ENCODE assay signal across 8 cellular contexts in the genomic region with DNA sequence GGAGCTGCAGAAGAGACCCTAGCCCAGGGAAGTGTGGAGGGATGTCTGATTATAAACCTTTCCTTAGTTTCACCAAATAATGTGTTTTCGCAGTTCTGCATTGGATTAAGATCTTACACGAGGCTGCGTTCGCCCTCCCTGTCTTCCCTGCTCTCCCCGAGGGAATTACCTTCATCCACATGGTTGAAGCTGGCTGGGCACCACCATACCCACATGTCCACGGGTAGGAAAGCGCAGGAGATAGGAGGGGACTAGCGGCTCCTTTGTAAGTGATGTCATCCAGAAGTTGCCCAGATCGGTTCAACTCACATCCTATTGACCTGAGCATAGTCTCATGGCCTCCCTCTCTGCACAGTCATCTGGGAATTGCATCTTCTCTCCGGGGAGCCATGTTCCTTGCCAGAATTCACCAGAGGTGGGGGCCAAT. TPM values are rescaled to one million over a fixed set of nuclear protein-coding genes. Genes with fewer than 3 reads are reported as not detected.
A peak's percentile ranks its signal among the peaks of the same experiment; 100 is the strongest.
DNase-seq lines count a peak whose midpoint lies in the region; ATAC-seq and TF ChIP-seq lines count a peak whose summit lies in the region.

No MANE protein-coding gene starts in this region.

- peak overlapping the region; percentile 83 for H3K4me3 ChIP-seq in choroid plexus epithelial cell (ENCODE audit: low read depth, low read length)
- H3K4me3 ChIP-seq in lower lobe of right lung: peak overlapping the region; percentile 89
- peak overlapping the region; percentile 64 to 73 for H3K4me3 ChIP-seq in tibial artery

- peak; percentile 59 for DNase-seq in COLO829 (ENCODE audit: low spot score)
- DNase-seq in HFFc6: peak; percentile 58
- DNase-seq in RPMI7951 (ENCODE audit: low read depth): peak; percentile 70
- DNase-seq in choroid plexus epithelial cell (ENCODE audit: low read depth): peak; percentile 67
- no peak for DNase-seq in lower lobe of right lung
- no peak for DNase-seq in tibial artery

- peak overlapping the region; percentile 92 for H3K4me3 Mint-ChIP-seq in HFFc6

- intact Hi-C loops in lower lobe of right lung (cut with DNase I) (no loop called here), tibial artery (cut with DNase I; ENCODE audit: low total_unique reads) (loop anchor here (2.0 to 5.0 kb wide), 3 partner anchors 60 to 164 kb away; a partner anchor contains a TSS)

- H3K27me3 ChIP-seq in lower lobe of right lung (ENCODE audit: low read depth): no peaks in the 10 kb centered on the region
- no peaks in the 10 kb centered on the region for H3K27me3 ChIP-seq in tibial artery

- H3K4me1 Mint-ChIP-seq in HFFc6 (ENCODE audit: low read depth): peaks cover 51% of the 10 kb centered on the region

- H3K27me3 Mint-ChIP-seq in HFFc6 (ENCODE audit: insufficient read depth): no peaks in the 10 kb centered on the region; the same call in 1 of the 2 replicates

- TF ChIP-seq CTCF in HFFc6 (IDR thresholded peaks at IDR 0.05) (no peak), choroid plexus epithelial cell (conservative IDR thresholded peaks at IDR 0.05; ENCODE audit: low read depth, low read length) (no peak), lower lobe of right lung (IDR thresholded peaks at IDR 0.05) (no peak), tibial artery (IDR thresholded peaks at IDR 0.05) (no peak)

- H3K4me1 ChIP-seq in lower lobe of right lung (peaks cover 43% of the 10 kb centered on the region), tibial artery (peaks cover 0 to 29% (median 18%) of the 10 kb centered on the region in 4 donors)

- H3K9me3 ChIP-seq in lower lobe of right lung (no peaks in the 10 kb centered on the region), tibial artery (no peaks in the 10 kb centered on the region)

- H3K27ac Mint-ChIP-seq in HFFc6: peak overlapping the region; percentile 92

- H3K36me3 Mint-ChIP-seq in HFFc6 (ENCODE audit: low read depth): peaks cover 17% of the 10 kb centered on the region

- ATAC-seq in lower lobe of right lung (peak in 1 of 2 donors; percentile 5), GM19324 (IDR thresholded peaks at IDR 0.05; ENCODE audit: low FRiP score, unreplicated experiment) (no peak), GM21528 (IDR thresholded peaks at IDR 0.05; ENCODE audit: low FRiP score, unreplicated experiment) (no peak)

- H3K27ac ChIP-seq in lower lobe of right lung (peak overlapping the region; percentile 89), tibial artery (peak overlapping the region; percentile 80 to 88)

- H3K9me3 Mint-ChIP-seq in HFFc6: no peaks in the 10 kb centered on the region

- H3K36me3 ChIP-seq in lower lobe of right lung: no peaks in the 10 kb centered on the region
- no peaks in the 10 kb centered on the region for H3K36me3 ChIP-seq in tibial artery

RNA-seq across cellular contexts. Expression of a gene that starts 1.1 kb away (rescaled TPM):
- total RNA-seq in HFFc6 (2021; fragmentation: NEBNext Ultra II Directional; extraction: Animal tissue kit (Norgen Biotek cat#: 25700)): 10 to 100 TPM; 48.4 to 65.1 (median 55.1) TPM
- 45.8 and 58.9 TPM in 2 replicates for total RNA-seq in RPMI7951 (2014; rRNA removed; shearing (Covaris generic))
- total RNA-seq in lower lobe of right lung: 48.5 TPM

RNA-seq across cellular contexts. Expression of a gene that starts 49.6 kb away (rescaled TPM):
- 1 to 10 TPM; 4.1 to 6.6 (median 5.5) TPM for total RNA-seq in HFFc6 (2021; fragmentation: NEBNext Ultra II Directional; extraction: Animal tissue kit (Norgen Biotek cat#: 25700))
- total RNA-seq in RPMI7951 (2014; rRNA removed; shearing (Covaris generic)): 3.4 and 3.7 TPM in 2 replicates
- total RNA-seq in lower lobe of right lung: 16.0 TPM

RNA-seq across cellular contexts. Expression of a gene that starts 59.2 kb away (rescaled TPM):
- total RNA-seq in HFFc6 (2021; fragmentation: NEBNext Ultra II Directional; extraction: Animal tissue kit (Norgen Biotek cat#: 25700)): 10 to 100 TPM; 15.1 to 27.5 (median 17.6) TPM
- 19.7 and 21.3 TPM in 2 replicates for total RNA-seq in RPMI7951 (2014; rRNA removed; shearing (Covaris generic))
- 12.3 TPM for total RNA-seq in lower lobe of right lung

Comparison
In these comparisons a context has a peak if more than half of its experiments do, and no peak if none do; other contexts are left out.
1. DNase-seq: peak in COLO829 (single experiment), HFFc6 (single experiment), RPMI7951 (single experiment) and choroid plexus epithelial cell (single experiment); none in lower lobe of right lung (single experiment) and tibial artery (0 of 2).
2. Peak in every context shown above with its lines, with median percentiles within 50 percentile points of each other: H3K4me3 ChIP-seq.